Comparison of ENCODE assay signal across 13 cellular contexts in genomic region chr3:171446801-171447578, GRCh38. TPM values are rescaled to one million over a fixed set of nuclear protein-coding genes. Genes with fewer than 3 reads are reported as not detected.
DNase-seq lines count a peak whose midpoint lies in the region; ATAC-seq and TF ChIP-seq lines count a peak whose summit lies in the region.
"Had no signal": no experiment of that assay in that cellular context is flagged by ENCODE, and none has a peak within 500 bp of the region (broad histone marks: within the 10 kb centered on the region; RNA-seq: fewer than 3 reads in every experiment).

No MANE protein-coding gene starts in this region.

- POLR2A ChIA-PET in AG04450 (lab: Yijun Ruan, JAX): interaction anchor here (0.7 kb wide), 1 partner anchor 142 kb away, joined by 6 read pairs; no protein-coding TSS in a partner anchor

- H3K27me3 ChIP-seq in AG04450 (ENCODE audit: control insufficient read depth, insufficient read depth, low read length) (no peaks in the 10 kb centered on the region), foreskin keratinocyte (no peaks in the 10 kb centered on the region)
- H3K27me3 ChIP-seq: esophagus squamous epithelium had no signal

- no peak overlapping the region for H3K4me3 ChIP-seq in AG04450 (ENCODE audit: low read depth, low read length)
- H3K4me3 ChIP-seq: esophagus squamous epithelium, left ventricle myocardium inferior had no signal

- peak; percentile 100 for ATAC-seq in foreskin keratinocyte
- no peak for ATAC-seq in GM18868 (IDR thresholded peaks at IDR 0.05; ENCODE audit: unreplicated experiment)

- DNase-seq in AG04450 (ENCODE audit: low read depth, low spot score) (peak; percentile 20), HCEC 1CT (peak; percentile 91), SW480 (ENCODE audit: low spot score) (peak; percentile 56), foreskin keratinocyte (peak; percentile 61 to 82), iPS-NIHi7 (ENCODE audit: extremely low spot score) (no peak), SKM-1 (lab: John Stamatoyannopoulos, UW; ENCODE audit: unreplicated experiment) (no peak)
- no peak for DNase-seq in stimulated activated CD4-positive, alpha-beta T cell treated with anti-CD3 and anti-CD28 coated beads, Interleukin-4, amount 100 ng/mL, for 24 hours
- DNase-seq: aorta, DMS153, esophagus squamous epithelium, left ventricle myocardium inferior, NCI-H1694 had no signal

- no peaks in the 10 kb centered on the region for H3K9me3 ChIP-seq in AG04450 (ENCODE audit: control insufficient read depth, insufficient read depth, low read length)
- H3K9me3 ChIP-seq: esophagus squamous epithelium, left ventricle myocardium inferior had no signal

- no peak for TF ChIP-seq CTCF in AG04450 (IDR thresholded peaks at IDR 0.05; ENCODE audit: low read depth, low read length)
- TF ChIP-seq CTCF in foreskin keratinocyte (conservative IDR thresholded peaks at IDR 0.05): no peak

- H3K27ac ChIP-seq in AG04450 (ENCODE audit: low read depth, low read length) (no peak overlapping the region), foreskin keratinocyte (no peak overlapping the region)
- H3K27ac ChIP-seq: esophagus squamous epithelium, left ventricle myocardium inferior had no signal

- H3K4me1 ChIP-seq in foreskin keratinocyte: peaks cover 13% of the 10 kb centered on the region

- CTCF ChIA-PET in AG04450 (lab: Charles Lee): interaction anchor here (0.6 kb wide), 4 partner anchors 45 to 326 kb away, joined by 3 read pairs; no protein-coding TSS in a partner anchor

RNA-seq across cellular contexts. Expression of gene TNIK, which starts 13.2 kb away (rescaled TPM):
- polyA plus RNA-seq in AG04450 (2011; rRNA removed): 9.0 and 9.5 TPM in 2 replicates
- 13.3 and 16.8 TPM in 2 replicates for polyA minus RNA-seq in AG04450 (2011; rRNA and poly(A)+ RNA removed)
- 9.4 and 12.3 TPM in 2 replicates for total RNA-seq in foreskin keratinocyte
- 3.2 and 3.7 TPM in 2 replicates for polyA plus RNA-seq in foreskin keratinocyte

Comparison
In these comparisons a context has a peak if more than half of its experiments do, and no peak if none do; other contexts are left out.
1. DNase-seq: peak in AG04450 (single experiment), HCEC 1CT (single experiment), SW480 (single experiment) and foreskin keratinocyte (2 of 2); none in iPS-NIHi7 (single experiment), stimulated activated CD4-positive, alpha-beta T cell treated with anti-CD3 and anti-CD28 coated beads, Interleukin-4, amount 100 ng/mL, for 24 hours (single experiment) and SKM-1 (single experiment).